13 cellular contexts compared by ENCODE assay signal in genomic region chr20:32586291-32586690, GRCh38. TPM values are rescaled to one million over a fixed set of nuclear protein-coding genes. Genes with fewer than 3 reads are reported as not detected.
DNase-seq lines count a peak whose midpoint lies in the region; ATAC-seq, FAIRE-seq and TF ChIP-seq lines count a peak whose summit lies in the region.
"Had no signal": no experiment of that assay in that cellular context is flagged by ENCODE, and none has a peak within 500 bp of the region (broad histone marks: within the 10 kb centered on the region; RNA-seq: fewer than 3 reads in every experiment).

No MANE protein-coding gene starts in this region.

- H3K27me3 Mint-ChIP-seq in CD4-positive, alpha-beta T cell: peaks cover 5% of the 10 kb centered on the region
- H3K27me3 Mint-ChIP-seq in activated naive CD8-positive, alpha-beta T cell: no peaks in the 10 kb centered on the region
- H3K27me3 Mint-ChIP-seq in naive thymus-derived CD4-positive, alpha-beta T cell: peaks cover 0 to 31% (median 0%) of the 10 kb centered on the region in 5 donors

- H3K27me3 ChIP-seq in CD4-positive, alpha-beta T cell (ENCODE audit: control insufficient read depth, insufficient read depth, low read length): no peaks in the 10 kb centered on the region
- H3K27me3 ChIP-seq in naive thymus-derived CD4-positive, alpha-beta T cell (ENCODE audit: control insufficient read depth in 2 of 2, insufficient read depth in 2 of 2, low read length in 2 of 2): no peaks in the 10 kb centered on the region
- H3K27me3 ChIP-seq in GM23248 (replicated peaks; ENCODE audit: insufficient read depth): no peaks in the 10 kb centered on the region; the same call in 1 of the 2 replicates

- FAIRE-seq in GM12891 (lab: Jason Lieb, UNC): peak; percentile 66

- CTCF ChIA-PET in CD4-positive, alpha-beta T cell (lab: Charles Lee): interaction anchor here (1.0 to 1.2 kb wide), 3 partner anchors 64 to 101 kb away, joined by 3 to 5 read pairs (median 3); no protein-coding TSS in a partner anchor
- CTCF ChIA-PET in naive thymus-derived CD4-positive, alpha-beta T cell (lab: Charles Lee): interaction anchor here (0.9 to 2.1 kb wide), 2 partner anchors 29 to 64 kb away, joined by 3 to 10 read pairs; no protein-coding TSS in a partner anchor

- H3K27ac ChIP-seq in CD4-positive, alpha-beta T cell (ENCODE audit: low read depth, low read length): peak overlapping the region; percentile 7
- peak overlapping the region; percentile 40 for H3K27ac ChIP-seq in naive thymus-derived CD4-positive, alpha-beta T cell (ENCODE audit: low read depth, low read length)
- H3K27ac ChIP-seq in GM23248: no peak overlapping the region
- H3K27ac ChIP-seq: tibial nerve had no signal

- peaks cover 0 to 3% (median 0%) of the 10 kb centered on the region in 3 experiments for H3K36me3 ChIP-seq in naive thymus-derived CD4-positive, alpha-beta T cell (ENCODE audit: control insufficient read depth in 2 of 3, insufficient read depth in 3 of 3, low read length in 3 of 3)
- H3K36me3 ChIP-seq in GM23248 (ENCODE audit: low read depth): no peaks in the 10 kb centered on the region
- H3K36me3 ChIP-seq: tibial nerve had no signal

- peaks cover 32% of the 10 kb centered on the region for H3K4me1 Mint-ChIP-seq in CD4-positive, alpha-beta T cell (ENCODE audit: low read depth)
- peaks cover 28% of the 10 kb centered on the region for H3K4me1 Mint-ChIP-seq in activated naive CD8-positive, alpha-beta T cell (ENCODE audit: low read depth)
- H3K4me1 Mint-ChIP-seq in naive thymus-derived CD4-positive, alpha-beta T cell: peaks cover 21 to 36% (median 31%) of the 10 kb centered on the region in 7 donors

- no peak for TF ChIP-seq CTCF in CD4-positive, alpha-beta T cell (IDR thresholded peaks at IDR 0.05)

- H3K4me3 Mint-ChIP-seq in CD4-positive, alpha-beta T cell: peak overlapping the region; percentile 100
- peak overlapping the region; percentile 89 for H3K4me3 Mint-ChIP-seq in activated naive CD8-positive, alpha-beta T cell
- H3K4me3 Mint-ChIP-seq in naive thymus-derived CD4-positive, alpha-beta T cell: peak overlapping the region; percentile 89 to 97 (median 93)

- in situ Hi-C loops in GM23248 (cut with MboI): no loop called here

- intact Hi-C loops in CD4-positive, alpha-beta T cell (cut with DNase I, micrococcal nuclease): loop anchor here (5.0 to 10.0 kb wide), 2 partner anchors 66 to 69 kb away; no protein-coding TSS in a partner anchor
- intact Hi-C loops in naive thymus-derived CD4-positive, alpha-beta T cell (cut with micrococcal nuclease): loop anchor here in 1 of 2 donors (1.0 kb wide), 1 partner anchor 65 kb away; no protein-coding TSS in a partner anchor

- H3K4me3 ChIP-seq in naive thymus-derived CD4-positive, alpha-beta T cell (ENCODE audit: low read length): no peak overlapping the region
- no peak overlapping the region for H3K4me3 ChIP-seq in GM23248

- DNase-seq in CD4-positive, alpha-beta T cell: no peak
- DNase-seq in GM12891 (ENCODE audit: insufficient read length, low spot score) (no peak), GM23248 (no peak), DMS79 (lab: John Stamatoyannopoulos, UW) (no peak)
- no peak for DNase-seq in naive thymus-derived CD4-positive, alpha-beta T cell
- DNase-seq: activated CD4-positive, alpha-beta T cell treated with anti-CD3 and anti-CD28 coated beads for 48 hours; GDM1; MV-4-11; NCI-H82; RPMI8226 had no signal

- H3K9me3 ChIP-seq in CD4-positive, alpha-beta T cell (ENCODE audit: control insufficient read depth, low read length): no peaks in the 10 kb centered on the region
- no peaks in the 10 kb centered on the region for H3K9me3 ChIP-seq in naive thymus-derived CD4-positive, alpha-beta T cell (ENCODE audit: control insufficient read depth in 2 of 3, low read length in 3 of 3)
- no peaks in the 10 kb centered on the region for H3K9me3 ChIP-seq in GM23248 (ENCODE audit: low read depth)
- H3K9me3 ChIP-seq: tibial nerve had no signal

- no peaks in the 10 kb centered on the region for H3K9me3 Mint-ChIP-seq in CD4-positive, alpha-beta T cell
- H3K9me3 Mint-ChIP-seq in activated naive CD8-positive, alpha-beta T cell (ENCODE audit: low read depth): no peaks in the 10 kb centered on the region
- H3K9me3 Mint-ChIP-seq in naive thymus-derived CD4-positive, alpha-beta T cell: no peaks in the 10 kb centered on the region

- no peak for TF ChIP-seq POLR2A in GM12891 (IDR thresholded peaks at IDR 0.05; ENCODE audit: low read depth, low read length)

- peak overlapping the region; percentile 95 for H3K27ac Mint-ChIP-seq in CD4-positive, alpha-beta T cell
- peak overlapping the region; percentile 91 for H3K27ac Mint-ChIP-seq in activated naive CD8-positive, alpha-beta T cell
- peak overlapping the region; percentile 78 to 97 (median 91) for H3K27ac Mint-ChIP-seq in naive thymus-derived CD4-positive, alpha-beta T cell

- ATAC-seq in CD4-positive, alpha-beta T cell (ENCODE audit: poor library complexity): no peak
- no peak for ATAC-seq in naive thymus-derived CD4-positive, alpha-beta T cell
- ATAC-seq in GM19023 (IDR thresholded peaks at IDR 0.05; ENCODE audit: unreplicated experiment): no peak

- H3K9me2 ChIP-seq in GM23248 (ENCODE audit: insufficient read depth): no peaks in the 10 kb centered on the region

- no peak overlapping the region for H3K9ac ChIP-seq in GM23248

- WGBS in GM23248 (ENCODE audit: low coverage in 1 of 2, low lambda C conversion rate in 2 of 2, missing lambda C conversion rate in 2 of 2), 2 experiments: 40 to 55% methylated on average over 8 of the region's 8 CpGs

- H3K4me1 ChIP-seq in naive thymus-derived CD4-positive, alpha-beta T cell (ENCODE audit: control insufficient read depth in 2 of 2, insufficient read depth in 2 of 2, low read length in 2 of 2): peaks cover 0 to 26% of the 10 kb centered on the region in 2 donors
- H3K4me1 ChIP-seq in GM23248 (ENCODE audit: insufficient read depth): peaks cover 8% of the 10 kb centered on the region; the same call in 1 of the 2 replicates

- no peak overlapping the region for H2AFZ ChIP-seq in GM23248

- no peaks in the 10 kb centered on the region for H3K79me2 ChIP-seq in GM23248 (ENCODE audit: insufficient read depth)

- H3K4me2 ChIP-seq in GM23248 (ENCODE audit: unreplicated experiment): no peak overlapping the region

- peaks cover 12% of the 10 kb centered on the region; the same call in 1 of the 2 replicates for H3F3A ChIP-seq in GM23248 (ENCODE audit: insufficient read depth)

- H3K36me3 Mint-ChIP-seq in CD4-positive, alpha-beta T cell (ENCODE audit: low read depth): peaks cover 13% of the 10 kb centered on the region
- H3K36me3 Mint-ChIP-seq in activated naive CD8-positive, alpha-beta T cell: no peaks in the 10 kb centered on the region
- H3K36me3 Mint-ChIP-seq in naive thymus-derived CD4-positive, alpha-beta T cell: no peaks in the 10 kb centered on the region

- POLR2A ChIA-PET in CD4-positive, alpha-beta T cell (lab: Charles Lee): interaction anchor here (0.8 to 11.6 kb wide), 4 partner anchors 48 to 77 kb away, joined by 4 to 178 read pairs (median 12); no protein-coding TSS in a partner anchor
- POLR2A ChIA-PET in naive thymus-derived CD4-positive, alpha-beta T cell (lab: Charles Lee): interaction anchor here (0.5 to 4.2 kb wide), 10 partner anchors 15 to 220 kb away, joined by 3 to 63 read pairs (median 3); no protein-coding TSS in a partner anchor

- no peaks in the 10 kb centered on the region for H4K20me1 ChIP-seq in GM23248 (ENCODE audit: insufficient read depth)

TF ChIP-seq in GM12891, 5 proteins besides CTCF, POLR2A, EP300 and RAD21:
- TF ChIP-seq TAF1 (IDR thresholded peaks at IDR 0.05; ENCODE audit: low read depth, low read length) (no peak), POU2F2 (IDR thresholded peaks at IDR 0.05; ENCODE audit: low read depth, low read length) (no peak), PAX5 (IDR thresholded peaks at IDR 0.05; ENCODE audit: insufficient read depth, low read length, severe bottlenecking) (no peak), SPI1 (IDR thresholded peaks at IDR 0.05; ENCODE audit: low read depth, low read length) (no peak), POLR2AphosphoS5 (IDR thresholded peaks at IDR 0.05; ENCODE audit: low read depth, low read length) (no peak)

RNA-seq across cellular contexts. Expression of gene NOL4L, which starts 1.2 kb away (rescaled TPM):
- total RNA-seq in CD4-positive, alpha-beta T cell: 10 to 100 TPM; 53.1 to 55.6 TPM
- 12.7 TPM for polyA plus RNA-seq in GM12891 (2012; ENCODE audit: low read depth, missing spikeins)
- 10 to 100 TPM; 29.4 to 81.9 (median 74.6) TPM for total RNA-seq in naive thymus-derived CD4-positive, alpha-beta T cell
- 10 to 100 TPM; 17.3 to 23.5 TPM for polyA plus RNA-seq in naive thymus-derived CD4-positive, alpha-beta T cell
- 5.2 and 8.7 TPM in 2 replicates for total RNA-seq in GM23248 (2014; rRNA removed; shearing (Covaris generic))
- 7.9 and 8.3 TPM in 2 replicates for polyA plus RNA-seq in GM23248 (2016; fragmentation: Nextera tagmentation; extraction: Ambion mirVana)
